ENCODE assay signal across 8 cellular contexts in genomic region chr10:49679480-49679893, GRCh38. TPM values are rescaled to one million over a fixed set of nuclear protein-coding genes. Genes with fewer than 3 reads are reported as not detected.
DNase-seq lines count a peak whose midpoint lies in the region; ATAC-seq and TF ChIP-seq lines count a peak whose summit lies in the region.

Gene C10orf53, plus strand, starts transcription at chr10:49679651. Its CDS starts 47 bp downstream, at chr10:49679698.

- WGBS in heart left ventricle, 4 donors = 7 to 14% (median 9%) methylated on average over 21 to 36 of the region's 36 CpGs

- H3K27me3 ChIP-seq in HAP-1 (ENCODE audit: low read depth) = peaks cover 12% of the 10 kb centered on the region; the same call in 1 of the 2 replicates
- H3K27me3 ChIP-seq in heart left ventricle = peaks cover 0 to 27% (median 3%) of the 10 kb centered on the region in 9 donors

- H3K36me3 Mint-ChIP-seq in activated CD8-positive, alpha-beta T cell treated with anti-CD3 and anti-CD28 coated beads for 36 hours (ENCODE audit: low read depth) = no peaks in the 10 kb centered on the region

- DNase-seq in ACHN (peak; percentile 59), HAP-1 (ENCODE audit: low spot score in 2 of 2) (peak; percentile 49 to 74), heart left ventricle (peak in 3 of 5 donors; percentile 31 to 35 (median 34)), retina (peak; percentile 89), NCI-H226 (no peak), SKM-1 (lab: John Stamatoyannopoulos, UW; ENCODE audit: unreplicated experiment) (no peak)
- DNase-seq in activated CD8-positive, alpha-beta T cell treated with anti-CD3 and anti-CD28 coated beads for 36 hours = peak; percentile 57

- H3K4me1 ChIP-seq in HAP-1 (peaks cover 4% of the 10 kb centered on the region; the same call in 1 of the 2 replicates), heart left ventricle (peaks cover 0 to 8% (median 0%) of the 10 kb centered on the region in 12 donors)

- POLR2A ChIA-PET in activated CD8-positive, alpha-beta T cell treated with anti-CD3 and anti-CD28 coated beads for 36 hours (lab: Charles Lee) = no interaction called here

- TF ChIP-seq POLR2A in heart left ventricle (IDR thresholded peaks at IDR 0.05) = no peak

- H3K4me3 Mint-ChIP-seq in activated CD8-positive, alpha-beta T cell treated with anti-CD3 and anti-CD28 coated beads for 36 hours = no peak within 1 kb of the TSS

- H3K4me1 Mint-ChIP-seq in activated CD8-positive, alpha-beta T cell treated with anti-CD3 and anti-CD28 coated beads for 36 hours (ENCODE audit: low read depth) = no peaks in the 10 kb centered on the region

- no peak for TF ChIP-seq CTCF in activated CD8-positive, alpha-beta T cell treated with anti-CD3 and anti-CD28 coated beads for 36 hours (IDR thresholded peaks at IDR 0.05)
- TF ChIP-seq CTCF in heart left ventricle (IDR thresholded peaks at IDR 0.05) = no peak

- H3K9me3 ChIP-seq in HAP-1 = peaks cover 3% of the 10 kb centered on the region; the same call in 1 of the 2 replicates
- peaks cover 0 to 25% (median 3%) of the 10 kb centered on the region in 12 donors for H3K9me3 ChIP-seq in heart left ventricle

- no peak within 1 kb of the TSS for H3K27ac Mint-ChIP-seq in activated CD8-positive, alpha-beta T cell treated with anti-CD3 and anti-CD28 coated beads for 36 hours

- H3K4me3 ChIP-seq in HAP-1 (no peak within 1 kb of the TSS), heart left ventricle (peak within 1 kb of the TSS in 3 of 12 donors; percentile 3 to 20 (median 16))

- in situ Hi-C loops in ACHN (cut with HindIII; ENCODE audit: low pct_ligation_motif_present, low pct_unique_long_range_greater_than_20kb, low sequenced_read_pairs) = no loop called here
- in situ Hi-C loops in HAP-1 (cut with MboI; ENCODE audit: low sequenced_read_pairs) = no loop called here

- peak; percentile 80 for ATAC-seq in activated CD8-positive, alpha-beta T cell treated with anti-CD3 and anti-CD28 coated beads for 36 hours
- peak; percentile 71 to 95 (median 90) for ATAC-seq in heart left ventricle
- no peak for ATAC-seq in GM19328 (IDR thresholded peaks at IDR 0.05; ENCODE audit: unreplicated experiment)

- H3K27ac ChIP-seq in heart left ventricle = no peak within 1 kb of the TSS

- intact Hi-C loops in activated CD8-positive, alpha-beta T cell treated with anti-CD3 and anti-CD28 coated beads for 36 hours (cut with micrococcal nuclease) = no loop called here
- intact Hi-C loops in heart left ventricle (cut with DNase I) = no loop called here

- no peaks in the 10 kb centered on the region for H3K36me3 ChIP-seq in HAP-1 (replicated peaks)
- H3K36me3 ChIP-seq in heart left ventricle = no peaks in the 10 kb centered on the region

- peaks cover 31% of the 10 kb centered on the region for H3K27me3 Mint-ChIP-seq in activated CD8-positive, alpha-beta T cell treated with anti-CD3 and anti-CD28 coated beads for 36 hours

- H3K9me3 Mint-ChIP-seq in activated CD8-positive, alpha-beta T cell treated with anti-CD3 and anti-CD28 coated beads for 36 hours = peaks cover 16% of the 10 kb centered on the region

- CTCF ChIA-PET in activated CD8-positive, alpha-beta T cell treated with anti-CD3 and anti-CD28 coated beads for 36 hours (lab: Charles Lee) = no interaction called here

RNA-seq across cellular contexts. Expression of gene C10orf53, which starts in this region (rescaled TPM):
- total RNA-seq in activated CD8-positive, alpha-beta T cell treated with anti-CD3 and anti-CD28 coated beads for 36 hours = not detected
- not detected for total RNA-seq in heart left ventricle
- polyA plus RNA-seq in heart left ventricle = not detected

Comparison
In these comparisons a context has a peak if more than half of its experiments do, and no peak if none do; other contexts are left out.
1. Peak in DNase-seq and ATAC-seq in activated CD8-positive, alpha-beta T cell treated with anti-CD3 and anti-CD28 coated beads for 36 hours; RNA of the gene not detected or under 1 TPM.
2. Peak in DNase-seq and ATAC-seq in heart left ventricle; RNA of the gene not detected or under 1 TPM.
3. DNase-seq: peak in ACHN (single experiment), HAP-1 (2 of 2) and retina (single experiment); none in NCI-H226 (single experiment) and SKM-1 (single experiment).